1 cellular context compared by ENCODE assay signal in the genomic region with DNA sequence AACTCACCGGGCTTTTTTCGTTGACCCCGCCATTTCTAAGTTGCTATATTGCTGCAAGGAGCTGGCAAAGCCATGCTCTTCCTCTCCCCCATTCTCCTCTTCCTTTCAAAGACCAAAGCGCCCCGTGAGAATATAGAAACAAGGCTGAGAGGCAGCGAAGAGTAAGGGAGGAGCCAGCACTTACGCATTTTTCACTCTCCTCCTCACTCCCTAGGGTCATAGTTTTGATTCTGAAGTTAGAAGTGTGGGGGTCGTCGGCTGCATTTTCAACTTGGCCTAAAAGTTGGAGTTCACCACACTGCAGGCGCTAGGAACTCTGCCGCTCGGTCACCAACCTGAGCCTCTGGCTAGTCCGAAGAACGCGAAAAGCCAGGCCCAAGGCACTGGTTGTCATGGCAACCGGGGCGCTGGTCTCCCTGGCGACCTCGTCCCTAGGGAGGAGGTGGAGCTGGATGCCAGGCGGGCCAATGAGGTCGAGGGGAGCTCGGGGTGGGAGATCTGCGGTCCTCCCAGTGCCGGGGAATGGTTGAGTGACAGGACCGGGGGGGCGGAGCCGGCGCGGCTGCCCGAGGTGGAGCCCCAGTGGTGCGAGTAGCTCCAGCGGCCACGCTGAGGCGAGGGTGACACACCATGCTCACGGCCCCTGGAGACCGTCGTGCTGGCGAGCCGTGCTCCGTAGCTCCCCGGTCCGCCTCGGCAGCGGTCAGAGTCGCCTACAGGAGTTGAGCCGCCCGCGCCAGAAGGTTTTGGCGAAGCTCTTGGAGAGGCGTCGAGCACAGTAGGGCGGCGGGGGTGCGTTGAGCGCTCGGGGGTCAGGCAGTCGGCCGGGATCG.
TF ChIP-seq lines count a peak whose summit lies in the region.

A gene with protein sequence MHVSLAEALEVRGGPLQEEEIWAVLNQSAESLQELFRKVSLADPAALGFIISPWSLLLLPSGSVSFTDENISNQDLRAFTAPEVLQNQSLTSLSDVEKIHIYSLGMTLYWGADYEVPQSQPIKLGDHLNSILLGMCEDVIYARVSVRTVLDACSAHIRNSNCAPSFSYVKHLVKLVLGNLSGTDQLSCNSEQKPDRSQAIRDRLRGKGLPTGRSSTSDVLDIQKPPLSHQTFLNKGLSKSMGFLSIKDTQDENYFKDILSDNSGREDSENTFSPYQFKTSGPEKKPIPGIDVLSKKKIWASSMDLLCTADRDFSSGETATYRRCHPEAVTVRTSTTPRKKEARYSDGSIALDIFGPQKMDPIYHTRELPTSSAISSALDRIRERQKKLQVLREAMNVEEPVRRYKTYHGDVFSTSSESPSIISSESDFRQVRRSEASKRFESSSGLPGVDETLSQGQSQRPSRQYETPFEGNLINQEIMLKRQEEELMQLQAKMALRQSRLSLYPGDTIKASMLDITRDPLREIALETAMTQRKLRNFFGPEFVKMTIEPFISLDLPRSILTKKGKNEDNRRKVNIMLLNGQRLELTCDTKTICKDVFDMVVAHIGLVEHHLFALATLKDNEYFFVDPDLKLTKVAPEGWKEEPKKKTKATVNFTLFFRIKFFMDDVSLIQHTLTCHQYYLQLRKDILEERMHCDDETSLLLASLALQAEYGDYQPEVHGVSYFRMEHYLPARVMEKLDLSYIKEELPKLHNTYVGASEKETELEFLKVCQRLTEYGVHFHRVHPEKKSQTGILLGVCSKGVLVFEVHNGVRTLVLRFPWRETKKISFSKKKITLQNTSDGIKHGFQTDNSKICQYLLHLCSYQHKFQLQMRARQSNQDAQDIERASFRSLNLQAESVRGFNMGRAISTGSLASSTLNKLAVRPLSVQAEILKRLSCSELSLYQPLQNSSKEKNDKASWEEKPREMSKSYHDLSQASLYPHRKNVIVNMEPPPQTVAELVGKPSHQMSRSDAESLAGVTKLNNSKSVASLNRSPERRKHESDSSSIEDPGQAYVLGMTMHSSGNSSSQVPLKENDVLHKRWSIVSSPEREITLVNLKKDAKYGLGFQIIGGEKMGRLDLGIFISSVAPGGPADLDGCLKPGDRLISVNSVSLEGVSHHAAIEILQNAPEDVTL (N-terminal part only) (plus strand): TSS at position 590 of the 833 bp plus-strand sequence. CDS start 40,942 bp downstream, outside the sequence.

TF ChIP-seq in GM12878, 131 proteins besides CTCF, POLR2A, EP300 and RAD21 (continued from another document):
- TF ChIP-seq, protein P1, sequence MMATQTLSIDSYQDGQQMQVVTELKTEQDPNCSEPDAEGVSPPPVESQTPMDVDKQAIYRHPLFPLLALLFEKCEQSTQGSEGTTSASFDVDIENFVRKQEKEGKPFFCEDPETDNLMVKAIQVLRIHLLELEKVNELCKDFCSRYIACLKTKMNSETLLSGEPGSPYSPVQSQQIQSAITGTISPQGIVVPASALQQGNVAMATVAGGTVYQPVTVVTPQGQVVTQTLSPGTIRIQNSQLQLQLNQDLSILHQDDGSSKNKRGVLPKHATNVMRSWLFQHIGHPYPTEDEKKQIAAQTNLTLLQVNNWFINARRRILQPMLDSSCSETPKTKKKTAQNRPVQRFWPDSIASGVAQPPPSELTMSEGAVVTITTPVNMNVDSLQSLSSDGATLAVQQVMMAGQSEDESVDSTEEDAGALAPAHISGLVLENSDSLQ (IDR thresholded peaks at IDR 0.05): peak; percentile 99
- peak; percentile 87 for TF ChIP-seq RFX5 (IDR thresholded peaks at IDR 0.05; ENCODE audit: low read depth, low read length)
- peak; percentile 8; the same call in 1 of the 2 replicates for TF ChIP-seq SMARCA5 (IDR thresholded peaks at IDR 0.05)
- TF ChIP-seq SMAD5 (IDR thresholded peaks at IDR 0.05; ENCODE audit: low read depth): peak; percentile 68; the same call in 1 of the 2 replicates
- TF ChIP-seq, protein P2, sequence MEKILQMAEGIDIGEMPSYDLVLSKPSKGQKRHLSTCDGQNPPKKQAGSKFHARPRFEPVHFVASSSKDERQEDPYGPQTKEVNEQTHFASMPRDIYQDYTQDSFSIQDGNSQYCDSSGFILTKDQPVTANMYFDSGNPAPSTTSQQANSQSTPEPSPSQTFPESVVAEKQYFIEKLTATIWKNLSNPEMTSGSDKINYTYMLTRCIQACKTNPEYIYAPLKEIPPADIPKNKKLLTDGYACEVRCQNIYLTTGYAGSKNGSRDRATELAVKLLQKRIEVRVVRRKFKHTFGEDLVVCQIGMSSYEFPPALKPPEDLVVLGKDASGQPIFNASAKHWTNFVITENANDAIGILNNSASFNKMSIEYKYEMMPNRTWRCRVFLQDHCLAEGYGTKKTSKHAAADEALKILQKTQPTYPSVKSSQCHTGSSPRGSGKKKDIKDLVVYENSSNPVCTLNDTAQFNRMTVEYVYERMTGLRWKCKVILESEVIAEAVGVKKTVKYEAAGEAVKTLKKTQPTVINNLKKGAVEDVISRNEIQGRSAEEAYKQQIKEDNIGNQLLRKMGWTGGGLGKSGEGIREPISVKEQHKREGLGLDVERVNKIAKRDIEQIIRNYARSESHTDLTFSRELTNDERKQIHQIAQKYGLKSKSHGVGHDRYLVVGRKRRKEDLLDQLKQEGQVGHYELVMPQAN (conservative IDR thresholded peaks at IDR 0.05): peak; percentile 69
- peak; percentile 100 for TF ChIP-seq MEF2B (IDR thresholded peaks at IDR 0.05; ENCODE audit: partially characterized antibody, poor library complexity, severe bottlenecking)
- peak; percentile 62; the same call in 1 of the 2 replicates for TF ChIP-seq MAX (IDR thresholded peaks at IDR 0.05; ENCODE audit: low read depth, low read length)
- no peak; the same call in 1 of the 2 replicates for TF ChIP-seq PML (IDR thresholded peaks at IDR 0.05; ENCODE audit: low read length)
- TF ChIP-seq GABPA (IDR thresholded peaks at IDR 0.05; ENCODE audit: low read depth): no peak
- peak; percentile 39 for TF ChIP-seq SKIL (IDR thresholded peaks at IDR 0.05; ENCODE audit: low read depth, poor library complexity, severe bottlenecking)
- peak; percentile 99 for TF ChIP-seq MXI1 (IDR thresholded peaks at IDR 0.05; ENCODE audit: low read depth, low read length)
- peak; percentile 89; the same call in 1 of the 2 replicates for TF ChIP-seq GATAD2B (conservative IDR thresholded peaks at IDR 0.05; ENCODE audit: low read depth)
- peak; percentile 100 for TF ChIP-seq BMI1 (IDR thresholded peaks at IDR 0.05; ENCODE audit: borderline replicate concordance)
- peak; percentile 87; the same call in 1 of the 2 replicates for TF ChIP-seq ZBTB40 (IDR thresholded peaks at IDR 0.05; ENCODE audit: borderline replicate concordance)
- no peak for TF ChIP-seq NR2C1 (IDR thresholded peaks at IDR 0.05)
